ENCODE assay signal across 1 cellular context in the genomic region with DNA sequence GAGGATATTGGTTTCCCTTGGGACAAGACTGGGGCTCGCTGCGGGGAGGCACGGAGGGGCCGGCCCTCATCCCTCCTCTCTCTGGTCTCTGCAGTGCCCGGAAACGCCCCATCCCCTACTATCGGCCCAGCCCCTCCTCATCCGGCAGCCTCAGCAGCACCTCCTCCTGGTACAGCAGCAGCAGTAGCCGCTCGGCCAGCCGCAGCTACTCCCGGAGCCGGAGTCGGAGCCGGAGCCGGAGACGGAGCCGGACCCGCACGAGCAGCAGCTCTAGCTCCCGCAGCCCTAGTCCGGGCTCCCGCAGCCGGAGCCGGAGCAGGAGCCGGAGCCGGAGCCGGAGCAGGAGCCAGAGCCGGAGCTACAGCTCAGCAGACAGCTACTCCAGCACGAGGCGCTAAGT.
TF ChIP-seq lines count a peak whose summit lies in the region.

No MANE protein-coding gene starts in this region.

TF ChIP-seq in WTC11, 78 proteins besides CTCF, POLR2A, EP300 and RAD21 (continued from another document):
- TF ChIP-seq, protein P1, sequence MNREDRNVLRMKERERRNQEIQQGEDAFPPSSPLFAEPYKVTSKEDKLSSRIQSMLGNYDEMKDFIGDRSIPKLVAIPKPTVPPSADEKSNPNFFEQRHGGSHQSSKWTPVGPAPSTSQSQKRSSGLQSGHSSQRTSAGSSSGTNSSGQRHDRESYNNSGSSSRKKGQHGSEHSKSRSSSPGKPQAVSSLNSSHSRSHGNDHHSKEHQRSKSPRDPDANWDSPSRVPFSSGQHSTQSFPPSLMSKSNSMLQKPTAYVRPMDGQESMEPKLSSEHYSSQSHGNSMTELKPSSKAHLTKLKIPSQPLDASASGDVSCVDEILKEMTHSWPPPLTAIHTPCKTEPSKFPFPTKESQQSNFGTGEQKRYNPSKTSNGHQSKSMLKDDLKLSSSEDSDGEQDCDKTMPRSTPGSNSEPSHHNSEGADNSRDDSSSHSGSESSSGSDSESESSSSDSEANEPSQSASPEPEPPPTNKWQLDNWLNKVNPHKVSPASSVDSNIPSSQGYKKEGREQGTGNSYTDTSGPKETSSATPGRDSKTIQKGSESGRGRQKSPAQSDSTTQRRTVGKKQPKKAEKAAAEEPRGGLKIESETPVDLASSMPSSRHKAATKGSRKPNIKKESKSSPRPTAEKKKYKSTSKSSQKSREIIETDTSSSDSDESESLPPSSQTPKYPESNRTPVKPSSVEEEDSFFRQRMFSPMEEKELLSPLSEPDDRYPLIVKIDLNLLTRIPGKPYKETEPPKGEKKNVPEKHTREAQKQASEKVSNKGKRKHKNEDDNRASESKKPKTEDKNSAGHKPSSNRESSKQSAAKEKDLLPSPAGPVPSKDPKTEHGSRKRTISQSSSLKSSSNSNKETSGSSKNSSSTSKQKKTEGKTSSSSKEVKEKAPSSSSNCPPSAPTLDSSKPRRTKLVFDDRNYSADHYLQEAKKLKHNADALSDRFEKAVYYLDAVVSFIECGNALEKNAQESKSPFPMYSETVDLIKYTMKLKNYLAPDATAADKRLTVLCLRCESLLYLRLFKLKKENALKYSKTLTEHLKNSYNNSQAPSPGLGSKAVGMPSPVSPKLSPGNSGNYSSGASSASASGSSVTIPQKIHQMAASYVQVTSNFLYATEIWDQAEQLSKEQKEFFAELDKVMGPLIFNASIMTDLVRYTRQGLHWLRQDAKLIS (CRISPR knock-in tag; IDR thresholded peaks at IDR 0.05; ENCODE audit: borderline replicate concordance): no peak
- TF ChIP-seq FOXK1 (CRISPR knock-in tag; IDR thresholded peaks at IDR 0.05) (no peak; the same call in 1 of the 2 replicates), NFYB (CRISPR knock-in tag; conservative IDR thresholded peaks at IDR 0.05; ENCODE audit: low read depth) (no peak), IRF2 (CRISPR knock-in tag; IDR thresholded peaks at IDR 0.05; ENCODE audit: borderline replicate concordance, low read depth) (no peak), FOXJ3 (CRISPR knock-in tag; IDR thresholded peaks at IDR 0.05; ENCODE audit: borderline replicate concordance) (no peak)
